ENCODE assay signal across 17 cellular contexts in genomic region chr3:17384567-17385296, GRCh38.
DNase-seq lines count a peak whose midpoint lies in the region; ATAC-seq and TF ChIP-seq lines count a peak whose summit lies in the region.
"Had no signal": no experiment of that assay in that cellular context is flagged by ENCODE, and none has a peak within 500 bp of the region (broad histone marks: within the 10 kb centered on the region; RNA-seq: fewer than 3 reads in every experiment).

No MANE protein-coding gene starts in this region.

- TF ChIP-seq CTCF in Calu3 (IDR thresholded peaks at IDR 0.05; ENCODE audit: unreplicated experiment) (no peak), nephron (IDR thresholded peaks at IDR 0.05; ENCODE audit: unreplicated experiment in 3 of 3) (no peak), OCI-LY7 (conservative IDR thresholded peaks at IDR 0.05; ENCODE audit: low read length) (no peak)

- DNase-seq in Calu3 (no peak), NCI-H526 (lab: John Stamatoyannopoulos, UW) (peak; percentile 29 to 49), fibroblast of peridontal ligament (ENCODE audit: extremely low read depth) (peak; percentile 69), OCI-LY7 (ENCODE audit: low spot score) (no peak)
- DNase-seq: activated B cell treated with CpG ODN at 0.5 μM for 24 hours; activated CD8-positive, alpha-beta memory T cell treated with anti-CD3 and anti-CD28 coated beads, Interleukin-2, amount 10 ng/mL, durations not matched to agents 7 days and 5 days; activated naive CD4-positive, alpha-beta T cell treated with Interleukin-2 at 50 U/mL for 16 hours; C1 segment of cervical spinal cord; EL; head of caudate nucleus; naive B cell; NCI-H1105 treated with DMSO at 0.1 percent for 48 hours; SW 1271 had no signal

- peak overlapping the region; percentile 14 for H3K27ac Mint-ChIP-seq in Calu3 (ENCODE audit: unreplicated experiment)
- H3K27ac Mint-ChIP-seq in nephron: peak overlapping the region; percentile 56 to 86 (median 71)
- H3K27ac Mint-ChIP-seq: activated B cell treated with CpG ODN at 0.5 μM for 24 hours; activated CD8-positive, alpha-beta memory T cell treated with anti-CD3 and anti-CD28 coated beads, Interleukin-2, amount 10 ng/mL, durations not matched to agents 7 days and 5 days; naive B cell had no signal

- no peak overlapping the region for H3K4me3 ChIP-seq in OCI-LY7 (ENCODE audit: low read depth, low read length, poor library complexity, severe bottlenecking)
- H3K4me3 ChIP-seq: cardiac muscle cell had no signal

- ATAC-seq in HG02840 (IDR thresholded peaks at IDR 0.05; ENCODE audit: low FRiP score, unreplicated experiment) (no peak), GM19035 (IDR thresholded peaks at IDR 0.05; ENCODE audit: unreplicated experiment) (no peak)
- ATAC-seq: activated CD8-positive, alpha-beta memory T cell treated with anti-CD3 and anti-CD28 coated beads, Interleukin-2, amount 10 ng/mL, durations not matched to agents 7 days and 5 days had no signal

- no TSS peak for BruUV-seq in Calu3 (replicated peaks; lab: Mats Ljungman, UMichigan)
- no TSS peak for BruUV-seq in OCI-LY7 (replicated peaks; lab: Mats Ljungman, UMichigan)

- no peaks in the 10 kb centered on the region for H3K79me2 ChIP-seq in OCI-LY7 (ENCODE audit: insufficient read depth, low read depth, low read length)

- H3K4me1 ChIP-seq in OCI-LY7 (ENCODE audit: insufficient read depth, low read length, poor library complexity, severe bottlenecking): no peaks in the 10 kb centered on the region

- no peak overlapping the region for H3K4me2 ChIP-seq in OCI-LY7 (ENCODE audit: low read length)

- POLR2A ChIA-PET in OCI-LY7 (lab: Charles Lee): interaction anchor here (2.1 kb wide), 1 partner anchor 8 kb away, joined by 8 read pairs; no protein-coding TSS in a partner anchor

- H3K9me2 ChIP-seq in OCI-LY7 (ENCODE audit: insufficient read depth, low read length): no peaks in the 10 kb centered on the region

- no peak overlapping the region for H3K27ac ChIP-seq in OCI-LY7 (ENCODE audit: low read depth, low read length, poor library complexity, severe bottlenecking)
- H3K27ac ChIP-seq: cardiac muscle cell had no signal

- H2AFZ ChIP-seq in OCI-LY7 (ENCODE audit: low read length): no peak overlapping the region

- H3K36me3 Mint-ChIP-seq in Calu3 (ENCODE audit: insufficient read depth, unreplicated experiment): no peaks in the 10 kb centered on the region
- H3K36me3 Mint-ChIP-seq in nephron (ENCODE audit: low read depth): peaks cover 5% of the 10 kb centered on the region

- intact Hi-C loops in Calu3 (cut with micrococcal nuclease; ENCODE audit: unreplicated experiment): no loop called here
- intact Hi-C loops in OCI-LY7 (cut with micrococcal nuclease; ENCODE audit: unreplicated experiment): no loop called here

- H3K36me3 ChIP-seq in OCI-LY7 (ENCODE audit: insufficient read depth, low read length): no peaks in the 10 kb centered on the region
- H3K36me3 ChIP-seq: cardiac muscle cell had no signal

- H3K4me3 Mint-ChIP-seq in Calu3 (ENCODE audit: low read depth, unreplicated experiment) (peak overlapping the region; percentile 14), nephron (no peak overlapping the region)
- H3K4me3 Mint-ChIP-seq: activated B cell treated with CpG ODN at 0.5 μM for 24 hours; activated CD8-positive, alpha-beta memory T cell treated with anti-CD3 and anti-CD28 coated beads, Interleukin-2, amount 10 ng/mL, durations not matched to agents 7 days and 5 days; naive B cell had no signal

- H3K9me3 ChIP-seq in OCI-LY7 (ENCODE audit: low read length): no peaks in the 10 kb centered on the region

- no peaks in the 10 kb centered on the region for H4K20me1 ChIP-seq in OCI-LY7 (ENCODE audit: insufficient read depth, low read length)

- H3K9me3 Mint-ChIP-seq in Calu3 (ENCODE audit: low read depth, unreplicated experiment) (no peaks in the 10 kb centered on the region), nephron (no peaks in the 10 kb centered on the region)
- H3K9me3 Mint-ChIP-seq: activated B cell treated with CpG ODN at 0.5 μM for 24 hours, naive B cell had no signal

- H3K4me1 Mint-ChIP-seq in Calu3 (ENCODE audit: low read depth, unreplicated experiment) (peaks cover 31% of the 10 kb centered on the region), nephron (no peaks in the 10 kb centered on the region)
- H3K4me1 Mint-ChIP-seq: activated B cell treated with CpG ODN at 0.5 μM for 24 hours; activated CD8-positive, alpha-beta memory T cell treated with anti-CD3 and anti-CD28 coated beads, Interleukin-2, amount 10 ng/mL, durations not matched to agents 7 days and 5 days; naive B cell had no signal

- H3K27me3 Mint-ChIP-seq in Calu3 (ENCODE audit: unreplicated experiment) (no peaks in the 10 kb centered on the region), nephron (ENCODE audit: low read depth) (no peaks in the 10 kb centered on the region)
- H3K27me3 Mint-ChIP-seq: activated B cell treated with CpG ODN at 0.5 μM for 24 hours; activated CD8-positive, alpha-beta memory T cell treated with anti-CD3 and anti-CD28 coated beads, Interleukin-2, amount 10 ng/mL, durations not matched to agents 7 days and 5 days; naive B cell had no signal

- CTCF ChIA-PET in Calu3 (lab: Charles Lee): no interaction called here
- CTCF ChIA-PET in OCI-LY7 (lab: Charles Lee; ENCODE audit: unreplicated experiment): no interaction called here

Comparison
In these comparisons a context has a peak if more than half of its experiments do, and no peak if none do; other contexts are left out.
1. DNase-seq: peak in NCI-H526 (2 of 2) and fibroblast of peridontal ligament (single experiment); none in Calu3 (single experiment) and OCI-LY7 (single experiment).